ENCODE assay signal across 21 cellular contexts in the genomic region with DNA sequence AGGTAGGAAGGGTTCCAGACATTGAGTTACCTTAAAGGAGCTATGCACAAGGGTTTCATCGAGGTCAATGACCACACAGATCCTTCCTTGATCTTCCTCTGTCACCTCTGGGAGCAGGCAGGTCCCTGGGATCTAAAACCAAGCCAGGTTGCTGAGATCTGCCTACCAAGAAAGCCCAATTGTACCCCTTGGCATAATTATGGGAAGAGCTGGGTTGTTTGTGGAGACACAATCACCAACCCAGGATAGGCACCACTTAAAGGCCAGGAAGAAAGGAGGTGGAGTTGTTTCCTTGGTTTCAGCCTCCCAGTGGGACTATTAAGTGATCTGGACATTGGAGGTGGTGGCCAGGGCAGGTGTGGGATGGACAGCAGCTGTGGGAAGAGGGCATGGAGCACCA. TPM values are rescaled to one million over a fixed set of nuclear protein-coding genes. Genes with fewer than 3 reads are reported as not detected.
DNase-seq lines count a peak whose midpoint lies in the region; ATAC-seq lines count a peak whose summit lies in the region.
"Had no signal": no experiment of that assay in that cellular context is flagged by ENCODE, and none has a peak within 500 bp of the region (broad histone marks: within the 10 kb centered on the region; RNA-seq: fewer than 3 reads in every experiment).

No MANE protein-coding gene starts in this region.

- H3K4me3 Mint-ChIP-seq in activated T-cell treated with anti-CD3 and anti-CD28 coated beads, Interleukin-2, amount 50 U/mL, for 24 hours: no peak overlapping the region
- H3K4me3 Mint-ChIP-seq in activated T-cell treated with anti-CD3 and anti-CD28 coated beads, Interleukin-2, amount 50 U/mL, for 4 hours: no peak overlapping the region
- no peak overlapping the region for H3K4me3 Mint-ChIP-seq in activated CD8-positive, alpha-beta T cell treated with anti-CD3 and anti-CD28 coated beads, Interleukin-2, amount 10 ng/mL, durations not matched to agents 7 days and 5 days
- no peak overlapping the region for H3K4me3 Mint-ChIP-seq in naive thymus-derived CD8-positive, alpha-beta T cell
- H3K4me3 Mint-ChIP-seq: nephron progenitor cell, WTC11 had no signal

- DNase-seq in activated T-cell treated with anti-CD3 and anti-CD28 coated beads, Interleukin-2, amount 50 U/mL, for 24 hours: no peak
- no peak for DNase-seq in activated T-cell treated with anti-CD3 and anti-CD28 coated beads, Interleukin-2, amount 50 U/mL, for 4 hours
- DNase-seq in activated CD8-positive, alpha-beta T cell treated with anti-CD3 and anti-CD28 coated beads, Interleukin-2, amount 10 ng/mL, durations not matched to agents 7 days and 5 days: no peak
- no peak for DNase-seq in naive thymus-derived CD8-positive, alpha-beta T cell
- DNase-seq: 8988T; activated CD4-positive, alpha-beta T cell treated with anti-CD3 and anti-CD28 coated beads, Interleukin-2, amount 50 U/mL, for 48 hours; Calu3; caudate nucleus; EL; foreskin melanocyte; NCI-H1048; NCI-H2029 treated with DMSO at 0.1 percent for 48 hours; NCI-H510A; nephron progenitor cell; NK-92 treated with Interleukin-12 subunit alpha and Interleukin-12 subunit beta, amount 100 ng/mL, for 24 hours; stimulated activated CD4-positive, alpha-beta T cell treated with anti-CD3 and anti-CD28 coated beads, Interleukin-4, amount 100 ng/mL, for 4 hours; uterus had no signal

- peaks cover 26% of the 10 kb centered on the region for H3K4me1 Mint-ChIP-seq in activated T-cell treated with anti-CD3 and anti-CD28 coated beads, Interleukin-2, amount 50 U/mL, for 24 hours (ENCODE audit: low read depth)
- H3K4me1 Mint-ChIP-seq in activated T-cell treated with anti-CD3 and anti-CD28 coated beads, Interleukin-2, amount 50 U/mL, for 4 hours (ENCODE audit: low read depth): peaks cover 22% of the 10 kb centered on the region
- H3K4me1 Mint-ChIP-seq in activated CD8-positive, alpha-beta T cell treated with anti-CD3 and anti-CD28 coated beads, Interleukin-2, amount 10 ng/mL, durations not matched to agents 7 days and 5 days (ENCODE audit: low read depth): peaks cover 13% of the 10 kb centered on the region
- H3K4me1 Mint-ChIP-seq in naive thymus-derived CD8-positive, alpha-beta T cell: peaks cover 24 to 39% (median 33%) of the 10 kb centered on the region in 4 donors

- ATAC-seq in activated T-cell treated with anti-CD3 and anti-CD28 coated beads, Interleukin-2, amount 50 U/mL, for 4 hours: no peak
- no peak for ATAC-seq in activated CD8-positive, alpha-beta T cell treated with anti-CD3 and anti-CD28 coated beads, Interleukin-2, amount 10 ng/mL, durations not matched to agents 7 days and 5 days
- no peak for ATAC-seq in naive thymus-derived CD8-positive, alpha-beta T cell
- ATAC-seq in HG02938 (IDR thresholded peaks at IDR 0.05; ENCODE audit: unreplicated experiment) (no peak), GM21526 (IDR thresholded peaks at IDR 0.05; ENCODE audit: low FRiP score, unreplicated experiment) (no peak)
- ATAC-seq: WTC11 had no signal

- peaks cover 75% of the 10 kb centered on the region for H3K36me3 Mint-ChIP-seq in activated T-cell treated with anti-CD3 and anti-CD28 coated beads, Interleukin-2, amount 50 U/mL, for 24 hours (ENCODE audit: low read depth)
- peaks cover 29% of the 10 kb centered on the region for H3K36me3 Mint-ChIP-seq in activated T-cell treated with anti-CD3 and anti-CD28 coated beads, Interleukin-2, amount 50 U/mL, for 4 hours (ENCODE audit: insufficient read depth)
- peaks cover 53% of the 10 kb centered on the region for H3K36me3 Mint-ChIP-seq in activated CD8-positive, alpha-beta T cell treated with anti-CD3 and anti-CD28 coated beads, Interleukin-2, amount 10 ng/mL, durations not matched to agents 7 days and 5 days (ENCODE audit: low read depth)
- peaks cover 0 to 79% (median 7%) of the 10 kb centered on the region in 3 donors for H3K36me3 Mint-ChIP-seq in naive thymus-derived CD8-positive, alpha-beta T cell

- no peaks in the 10 kb centered on the region for H3K27me3 Mint-ChIP-seq in activated T-cell treated with anti-CD3 and anti-CD28 coated beads, Interleukin-2, amount 50 U/mL, for 24 hours
- H3K27me3 Mint-ChIP-seq in activated T-cell treated with anti-CD3 and anti-CD28 coated beads, Interleukin-2, amount 50 U/mL, for 4 hours (ENCODE audit: low read depth): no peaks in the 10 kb centered on the region
- no peaks in the 10 kb centered on the region for H3K27me3 Mint-ChIP-seq in activated CD8-positive, alpha-beta T cell treated with anti-CD3 and anti-CD28 coated beads, Interleukin-2, amount 10 ng/mL, durations not matched to agents 7 days and 5 days (ENCODE audit: low read depth)
- H3K27me3 Mint-ChIP-seq in naive thymus-derived CD8-positive, alpha-beta T cell: no peaks in the 10 kb centered on the region

- CTCF ChIA-PET in activated CD8-positive, alpha-beta T cell treated with anti-CD3 and anti-CD28 coated beads, Interleukin-2, amount 10 ng/mL, durations not matched to agents 7 days and 5 days (lab: Charles Lee): no interaction called here

- peak overlapping the region; percentile 71 for H3K27ac Mint-ChIP-seq in activated T-cell treated with anti-CD3 and anti-CD28 coated beads, Interleukin-2, amount 50 U/mL, for 24 hours
- H3K27ac Mint-ChIP-seq in activated CD8-positive, alpha-beta T cell treated with anti-CD3 and anti-CD28 coated beads, Interleukin-2, amount 10 ng/mL, durations not matched to agents 7 days and 5 days: peak overlapping the region; percentile 34
- peak overlapping the region in 7 of 10 donors; percentile 31 to 85 (median 57) for H3K27ac Mint-ChIP-seq in naive thymus-derived CD8-positive, alpha-beta T cell
- H3K27ac Mint-ChIP-seq: nephron progenitor cell, WTC11 had no signal

- POLR2A ChIA-PET in activated CD8-positive, alpha-beta T cell treated with anti-CD3 and anti-CD28 coated beads, Interleukin-2, amount 10 ng/mL, durations not matched to agents 7 days and 5 days (lab: Charles Lee): interaction anchor here (0.9 kb wide), 1 partner anchor 15 kb away, joined by 3 read pairs; no protein-coding TSS in a partner anchor
- POLR2A ChIA-PET in naive thymus-derived CD8-positive, alpha-beta T cell (lab: Charles Lee): interaction anchor here (0.5 kb wide), 1 partner anchor 384 kb away, joined by 6 read pairs; no protein-coding TSS in a partner anchor

- H3K9me3 Mint-ChIP-seq in activated T-cell treated with anti-CD3 and anti-CD28 coated beads, Interleukin-2, amount 50 U/mL, for 24 hours: no peaks in the 10 kb centered on the region
- H3K9me3 Mint-ChIP-seq in activated T-cell treated with anti-CD3 and anti-CD28 coated beads, Interleukin-2, amount 50 U/mL, for 4 hours: no peaks in the 10 kb centered on the region
- H3K9me3 Mint-ChIP-seq in activated CD8-positive, alpha-beta T cell treated with anti-CD3 and anti-CD28 coated beads, Interleukin-2, amount 10 ng/mL, durations not matched to agents 7 days and 5 days (ENCODE audit: insufficient read depth): no peaks in the 10 kb centered on the region
- H3K9me3 Mint-ChIP-seq in naive thymus-derived CD8-positive, alpha-beta T cell: no peaks in the 10 kb centered on the region
- H3K9me3 Mint-ChIP-seq: nephron progenitor cell, WTC11 had no signal

RNA-seq across cellular contexts. Expression of a gene that starts 8.4 kb away (rescaled TPM):
- under 1 TPM; 0.16 to 0.86 (median 0.24) TPM for total RNA-seq in activated T-cell treated with anti-CD3 and anti-CD28 coated beads, Interleukin-2, amount 50 U/mL, for 4 hours
- 1 to 10 TPM; 2.3 to 2.5 TPM for total RNA-seq in activated CD8-positive, alpha-beta T cell treated with anti-CD3 and anti-CD28 coated beads, Interleukin-2, amount 10 ng/mL, durations not matched to agents 7 days and 5 days
- total RNA-seq in naive thymus-derived CD8-positive, alpha-beta T cell: 10 to 100 TPM; 13.4 to 16.8 TPM
- under 1 TPM; 0.11 to 0.80 (median 0.13) TPM for polyA plus RNA-seq in naive thymus-derived CD8-positive, alpha-beta T cell
- total RNA-seq: epithelial cell of proximal tubule had no signal

RNA-seq across cellular contexts. Expression of a gene that starts 19.6 kb away (rescaled TPM):
- total RNA-seq in activated T-cell treated with anti-CD3 and anti-CD28 coated beads, Interleukin-2, amount 50 U/mL, for 4 hours: 10 to 100 TPM; 30.9 to 41.7 (median 35.3) TPM
- 100 to 1,000 TPM; 100 to 114 TPM for total RNA-seq in activated CD8-positive, alpha-beta T cell treated with anti-CD3 and anti-CD28 coated beads, Interleukin-2, amount 10 ng/mL, durations not matched to agents 7 days and 5 days
- 100 to 1,000 TPM; 258 to 262 TPM for total RNA-seq in naive thymus-derived CD8-positive, alpha-beta T cell
- polyA plus RNA-seq in naive thymus-derived CD8-positive, alpha-beta T cell: 10 to 100 TPM; 51.4 to 81.2 (median 71.5) TPM

RNA-seq across cellular contexts. Expression of a gene that starts 44.4 kb away (rescaled TPM):
- total RNA-seq in activated T-cell treated with anti-CD3 and anti-CD28 coated beads, Interleukin-2, amount 50 U/mL, for 4 hours: 10 to 100 TPM; 65.0 to 78.5 (median 74.5) TPM
- total RNA-seq in activated CD8-positive, alpha-beta T cell treated with anti-CD3 and anti-CD28 coated beads, Interleukin-2, amount 10 ng/mL, durations not matched to agents 7 days and 5 days: 10 to 100 TPM; 35.0 to 35.8 TPM
- total RNA-seq in naive thymus-derived CD8-positive, alpha-beta T cell: 10 to 100 TPM; 18.9 to 29.0 TPM
- 10 to 100 TPM; 25.5 to 31.0 (median 28.3) TPM for polyA plus RNA-seq in naive thymus-derived CD8-positive, alpha-beta T cell

RNA-seq across cellular contexts. Expression of a gene that starts 54.6 kb away (rescaled TPM):
- 1 to 10 TPM; 1.6 to 4.9 (median 2.0) TPM for total RNA-seq in activated T-cell treated with anti-CD3 and anti-CD28 coated beads, Interleukin-2, amount 50 U/mL, for 4 hours
- 1 to 10 TPM; 3.1 to 3.2 TPM for total RNA-seq in activated CD8-positive, alpha-beta T cell treated with anti-CD3 and anti-CD28 coated beads, Interleukin-2, amount 10 ng/mL, durations not matched to agents 7 days and 5 days
- total RNA-seq in naive thymus-derived CD8-positive, alpha-beta T cell: 1 to 10 TPM; 2.9 to 4.0 TPM
- 1 to 10 TPM; 1.4 to 4.2 (median 1.8) TPM for polyA plus RNA-seq in naive thymus-derived CD8-positive, alpha-beta T cell

RNA-seq across cellular contexts. Expression of a gene that starts 55.1 kb away (rescaled TPM):
- 100 to 1,000 TPM in 2 of 3 donors, 10 to 100 TPM in 1; 98.5 to 105 (median 104) TPM for total RNA-seq in activated T-cell treated with anti-CD3 and anti-CD28 coated beads, Interleukin-2, amount 50 U/mL, for 4 hours
- 10 to 100 TPM; 26.3 to 28.8 TPM for total RNA-seq in activated CD8-positive, alpha-beta T cell treated with anti-CD3 and anti-CD28 coated beads, Interleukin-2, amount 10 ng/mL, durations not matched to agents 7 days and 5 days
- total RNA-seq in naive thymus-derived CD8-positive, alpha-beta T cell: 10 to 100 TPM; 14.6 to 17.6 TPM
- polyA plus RNA-seq in naive thymus-derived CD8-positive, alpha-beta T cell: 10 to 100 TPM; 12.9 to 21.7 (median 18.7) TPM

Comparison
In these comparisons a context has a peak if more than half of its experiments do, and no peak if none do; other contexts are left out.
1. RNA of a gene that starts 8.4 kb away (total RNA-seq): 13.4 to 16.8 TPM in naive thymus-derived CD8-positive, alpha-beta T cell; 2.3 to 2.5 TPM in activated CD8-positive, alpha-beta T cell treated with anti-CD3 and anti-CD28 coated beads, Interleukin-2, amount 10 ng/mL, durations not matched to agents 7 days and 5 days and 0.16 to 0.86 TPM in activated T-cell treated with anti-CD3 and anti-CD28 coated beads, Interleukin-2, amount 50 U/mL, for 4 hours; every median in the first group is over 4 times any median in the second.
2. Peak in every context shown above with its lines, with median percentiles within 50 percentile points of each other: H3K27ac Mint-ChIP-seq.